ENCODE assay signal across 8 cellular contexts in genomic region chr6:109095036-109095820, GRCh38. TPM values are rescaled to one million over a fixed set of nuclear protein-coding genes. Genes with fewer than 3 reads are reported as not detected.
DNase-seq lines count a peak whose midpoint lies in the region; ATAC-seq and TF ChIP-seq lines count a peak whose summit lies in the region.

TSS of gene CEP57L1 (plus strand) at chr6:109095507. CDS start at chr6:109145222, 49,715 bp downstream.

- WGBS in HUES64: under 1% methylated on average over 47 of the region's 49 CpGs

- H3K4me3 ChIP-seq in HUES64 (ENCODE audit: low read length) (peak within 1 kb of the TSS; percentile 84), OCI-LY7 (ENCODE audit: low read depth, low read length, poor library complexity, severe bottlenecking) (peak within 1 kb of the TSS; percentile 92)

- peaks cover 15% of the 10 kb centered on the region; the same call in 1 of the 2 replicates for H4K20me1 ChIP-seq in OCI-LY7 (ENCODE audit: insufficient read depth, low read length)

- H3K36me3 Mint-ChIP-seq in endothelial cell (ENCODE audit: low read depth, unreplicated experiment): peaks cover 3% of the 10 kb centered on the region
- H3K36me3 Mint-ChIP-seq in mesothelial cell of epicardium: peaks cover 9% of the 10 kb centered on the region

- TF ChIP-seq CTCF in OCI-LY7 (conservative IDR thresholded peaks at IDR 0.05; ENCODE audit: low read length): peak; percentile 46; the same call in 1 of the 2 replicates
- no peak for TF ChIP-seq CTCF in endothelial cell (IDR thresholded peaks at IDR 0.05; ENCODE audit: unreplicated experiment)
- TF ChIP-seq CTCF in mesothelial cell of epicardium (IDR thresholded peaks at IDR 0.05; ENCODE audit: unreplicated experiment): no peak

- ATAC-seq in GM21447 (IDR thresholded peaks at IDR 0.05; ENCODE audit: unreplicated experiment): peak; percentile 67

- no peaks in the 10 kb centered on the region for H3K27me3 Mint-ChIP-seq in endothelial cell (ENCODE audit: unreplicated experiment)
- no peaks in the 10 kb centered on the region for H3K27me3 Mint-ChIP-seq in mesothelial cell of epicardium (ENCODE audit: low read depth)

- H2AFZ ChIP-seq in OCI-LY7 (ENCODE audit: low read length): peak within 1 kb of the TSS; percentile 95

- H3K9me3 Mint-ChIP-seq in endothelial cell (ENCODE audit: unreplicated experiment) (no peaks in the 10 kb centered on the region), mesothelial cell of epicardium (no peaks in the 10 kb centered on the region)

- CTCF ChIA-PET in OCI-LY7 (lab: Charles Lee; ENCODE audit: unreplicated experiment): no interaction called here

- H3K9ac ChIP-seq in HUES64 (ENCODE audit: low read depth, low read length): peak within 1 kb of the TSS; percentile 88

- no peaks in the 10 kb centered on the region for H3K27me3 ChIP-seq in HUES64 (ENCODE audit: insufficient read depth, low read length)

- peaks cover 23% of the 10 kb centered on the region for H3K4me1 Mint-ChIP-seq in endothelial cell (ENCODE audit: unreplicated experiment)
- peaks cover 42% of the 10 kb centered on the region for H3K4me1 Mint-ChIP-seq in mesothelial cell of epicardium

- peaks cover 55% of the 10 kb centered on the region for H3K79me2 ChIP-seq in OCI-LY7 (ENCODE audit: insufficient read depth, low read depth, low read length)

- H3K27ac ChIP-seq in HUES64 (ENCODE audit: low read depth, low read length): peak within 1 kb of the TSS; percentile 98
- peak within 1 kb of the TSS; percentile 87 for H3K27ac ChIP-seq in OCI-LY7 (ENCODE audit: low read depth, low read length, poor library complexity, severe bottlenecking)

- H3K9me2 ChIP-seq in OCI-LY7 (ENCODE audit: insufficient read depth, low read length): no peaks in the 10 kb centered on the region

- H3K36me3 ChIP-seq in HUES64 (ENCODE audit: insufficient read depth, low read length): no peaks in the 10 kb centered on the region
- H3K36me3 ChIP-seq in OCI-LY7 (ENCODE audit: insufficient read depth, low read length): no peaks in the 10 kb centered on the region

- peak within 1 kb of the TSS; percentile 96 for H3K27ac Mint-ChIP-seq in endothelial cell (ENCODE audit: unreplicated experiment)
- H3K27ac Mint-ChIP-seq in mesothelial cell of epicardium: peak within 1 kb of the TSS; percentile 99

- POLR2A ChIA-PET in OCI-LY7 (lab: Charles Lee): interaction anchor here (0.6 to 5.8 kb wide), 8 partner anchors 10 to 504 kb away, joined by 3 to 54 read pairs (median 3); partner anchors contain the start of gene ARMC2

- intact Hi-C loops in OCI-LY7 (cut with micrococcal nuclease; ENCODE audit: unreplicated experiment): loop anchor here (2.0 to 10.0 kb wide), 2 partner anchors 288 to 360 kb away; partner anchors contain the start of genes CD164 and MICAL1

- H3K4me3 Mint-ChIP-seq in endothelial cell (ENCODE audit: unreplicated experiment): peak within 1 kb of the TSS; percentile 94
- peak within 1 kb of the TSS; percentile 92 for H3K4me3 Mint-ChIP-seq in mesothelial cell of epicardium

- H3K4me1 ChIP-seq in HUES64 (ENCODE audit: insufficient read depth, low read length) (peaks cover 22% of the 10 kb centered on the region), OCI-LY7 (ENCODE audit: insufficient read depth, low read length, poor library complexity, severe bottlenecking) (peaks cover 25% of the 10 kb centered on the region)

- BruUV-seq in OCI-LY7 (replicated peaks; lab: Mats Ljungman, UMichigan): no TSS peak

- DNase-seq in DMS 273 (lab: John Stamatoyannopoulos, UW; ENCODE audit: unreplicated experiment): peak; percentile 97
- peak; percentile 98 for DNase-seq in OCI-LY7 (ENCODE audit: low spot score)
- peak; percentile 88 for DNase-seq in activated T-cell treated with anti-CD3 and anti-CD28 coated beads for 1 hour (ENCODE audit: low read depth)
- DNase-seq in endothelial cell (ENCODE audit: low spot score): peak; percentile 99
- DNase-seq in mesothelial cell of epicardium (ENCODE audit: low spot score in 2 of 2, unreplicated experiment in 2 of 2): peak; percentile 95 to 98
- DNase-seq in stimulated activated CD8-positive, alpha-beta memory T cell treated with anti-CD3 and anti-CD28 coated beads, Interleukin-15, amount 100 ng/mL, for 48 hours (ENCODE audit: low read depth in 2 of 2): peak; percentile 90 to 96

- H3K4me2 ChIP-seq in OCI-LY7 (ENCODE audit: low read length): peak within 1 kb of the TSS; percentile 93

- H3K9me3 ChIP-seq in HUES64 (ENCODE audit: insufficient read depth, low read depth, low read length) (no peaks in the 10 kb centered on the region), OCI-LY7 (ENCODE audit: low read length) (no peaks in the 10 kb centered on the region)

RNA-seq across cellular contexts. Expression of gene CEP57L1, which starts in this region (rescaled TPM):
- polyA plus RNA-seq in HUES64 (2013, experiment 1 of 2): 15.0 TPM
- polyA plus RNA-seq in HUES64 (2013, experiment 2 of 2): 21.8 TPM
- 22.7 and 26.7 TPM in 2 replicates for total RNA-seq in OCI-LY7 (2014; rRNA removed; shearing (Covaris generic))
- 22.5 and 28.2 TPM in 2 replicates for total RNA-seq in OCI-LY7 (2022)
- 11.0 TPM for total RNA-seq in endothelial cell (ENCODE audit: unreplicated experiment)
- 20.7 to 23.9 TPM (median 22.2 TPM) in 3 replicates for total RNA-seq in mesothelial cell of epicardium

Comparison
In these comparisons a context has a peak if more than half of its experiments do, and no peak if none do; other contexts are left out.
1. Peak in every context shown above with its lines: DNase-seq, ATAC-seq, H3K4me3 ChIP-seq and H3K27ac ChIP-seq.